In the genomic region with DNA sequence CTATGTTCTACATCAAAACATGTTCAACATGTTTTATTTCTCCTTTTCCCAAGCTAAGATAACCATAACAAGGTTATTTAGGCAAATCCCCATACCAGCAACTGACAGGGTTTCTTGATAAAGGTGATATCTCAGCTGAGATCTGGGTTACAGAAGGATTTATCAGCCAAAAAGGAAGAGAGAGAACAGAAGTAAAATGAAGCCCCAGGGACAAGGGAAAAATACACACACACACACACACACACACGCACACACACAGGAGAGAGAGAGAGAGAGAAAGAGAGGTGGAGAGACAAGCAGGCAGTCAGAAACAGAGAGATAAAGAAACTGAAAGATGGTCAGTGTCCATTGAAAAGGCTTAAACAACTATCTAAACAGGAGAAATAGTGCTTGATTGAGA, we compare ENCODE assay signal across 21 cellular contexts. TPM values are rescaled to one million over a fixed set of nuclear protein-coding genes. Genes with fewer than 3 reads are reported as not detected.
DNase-seq lines count a peak whose midpoint lies in the region; ATAC-seq, FAIRE-seq and TF ChIP-seq lines count a peak whose summit lies in the region.
"Had no signal": no experiment of that assay in that cellular context is flagged by ENCODE, and none has a peak within 500 bp of the region (broad histone marks: within the 10 kb centered on the region; RNA-seq: fewer than 3 reads in every experiment).

No MANE protein-coding gene starts in this region.

- no peak overlapping the region for H2AFZ ChIP-seq in DND-41 (ENCODE audit: low read depth, low read length)

- FAIRE-seq in GM19239 (lab: Jason Lieb, UNC) = peak; percentile 33
- FAIRE-seq: H1 had no signal

- no peak overlapping the region for H3K27ac ChIP-seq in DND-41 (ENCODE audit: low read length)
- H3K27ac ChIP-seq: SJCRH30 had no signal

- no peak overlapping the region for H3K9ac ChIP-seq in DND-41 (ENCODE audit: low read depth, low read length)

- no peak overlapping the region for H3K4me2 ChIP-seq in DND-41 (ENCODE audit: insufficient read depth, low read length)

- H3K4me3 ChIP-seq in DND-41 (ENCODE audit: low read depth in 1 of 2, low read length in 2 of 2) (no peak overlapping the region), choroid plexus epithelial cell (ENCODE audit: low read depth, low read length) (no peak overlapping the region)
- H3K4me3 ChIP-seq: MG63, SJCRH30 had no signal

- DNase-seq in DND-41 (peak; percentile 41), GM19239 (ENCODE audit: insufficient read length, low spot score) (no peak), NCI-H526 treated with DMSO at 0.1 percent for 48 hours (lab: John Stamatoyannopoulos, UW) (peak; percentile 47), choroid plexus epithelial cell (ENCODE audit: low read depth) (peak; percentile 5), RKO (ENCODE audit: low spot score) (no peak), cardiac septum (ENCODE audit: low spot score) (no peak), NCI-H187 (lab: John Stamatoyannopoulos, UW) (no peak)
- DNase-seq: CD4-positive, CD25-positive, alpha-beta regulatory T cell; COR-L47; DMS79; IMR-90; Kasumi-1; MG63; NCI-H1417 treated with DMSO at 0.1 percent for 48 hours; NCI-H187 treated with DMSO at 0.1 percent for 48 hours; NCI-H2107; NCI-H446 treated with DMSO at 0.1 percent for 48 hours; NCI-H748 treated with DMSO at 0.1 percent for 48 hours; SJCRH30 had no signal

- ATAC-seq in DND-41 (ENCODE audit: insufficient read depth, low read depth) = no peak
- ATAC-seq: HCT116 had no signal

- no peaks in the 10 kb centered on the region for H4K20me1 ChIP-seq in DND-41 (ENCODE audit: insufficient read depth, low read length)

- H3K27me3 ChIP-seq in DND-41 (ENCODE audit: insufficient read depth, low read length, poor library complexity) = no peaks in the 10 kb centered on the region
- H3K27me3 ChIP-seq: MG63, SJCRH30 had no signal

- no peaks in the 10 kb centered on the region for H3K79me2 ChIP-seq in DND-41 (ENCODE audit: insufficient read depth, low read length)

- intact Hi-C loops in cardiac septum (cut with DNase I) = no loop called here

- TF ChIP-seq CTCF in DND-41 (IDR thresholded peaks at IDR 0.05; ENCODE audit: borderline replicate concordance, extremely low read depth, low read length, poor library complexity, severe bottlenecking) (no peak), choroid plexus epithelial cell (conservative IDR thresholded peaks at IDR 0.05; ENCODE audit: low read depth, low read length) (no peak)

- no peaks in the 10 kb centered on the region for H3K36me3 ChIP-seq in DND-41 (ENCODE audit: insufficient read depth, low read length)
- H3K36me3 ChIP-seq: MG63, SJCRH30 had no signal

- peaks cover 33% of the 10 kb centered on the region for H3K4me1 ChIP-seq in DND-41 (ENCODE audit: insufficient read depth, low read length)

- H3K9me3 ChIP-seq in DND-41 (ENCODE audit: insufficient read depth, low read length, severe bottlenecking) = no peaks in the 10 kb centered on the region
- H3K9me3 ChIP-seq: MG63, SJCRH30 had no signal

RNA-seq across cellular contexts. Expression of a gene that starts 19.7 kb away (rescaled TPM):
- 13.3 TPM for total RNA-seq in cardiac septum

RNA-seq across cellular contexts. Expression of a gene that starts 42.0 kb away (rescaled TPM):
- 38.3 TPM for total RNA-seq in cardiac septum

Comparison
In these comparisons a context has a peak if more than half of its experiments do, and no peak if none do; other contexts are left out.
1. DNase-seq: peak in DND-41 (single experiment), NCI-H526 treated with DMSO at 0.1 percent for 48 hours (single experiment) and choroid plexus epithelial cell (single experiment); none in GM19239 (single experiment), RKO (single experiment), cardiac septum (single experiment) and NCI-H187 (0 of 2).